2 cellular contexts compared by ENCODE assay signal in genomic region chr12:97283297-97283696, GRCh38.
TF ChIP-seq lines count a peak whose summit lies in the region.

No MANE protein-coding gene starts in this region.

TF ChIP-seq in HepG2, 621 proteins besides CTCF, POLR2A, EP300 and RAD21 (continued from another document):
- TF ChIP-seq, protein P1, sequence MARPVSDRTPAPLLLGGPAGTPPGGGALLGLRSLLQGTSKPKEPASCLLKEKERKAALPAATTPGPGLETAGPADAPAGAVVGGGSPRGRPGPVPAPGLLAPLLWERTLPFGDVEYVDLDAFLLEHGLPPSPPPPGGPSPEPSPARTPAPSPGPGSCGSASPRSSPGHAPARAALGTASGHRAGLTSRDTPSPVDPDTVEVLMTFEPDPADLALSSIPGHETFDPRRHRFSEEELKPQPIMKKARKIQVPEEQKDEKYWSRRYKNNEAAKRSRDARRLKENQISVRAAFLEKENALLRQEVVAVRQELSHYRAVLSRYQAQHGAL (CRISPR knock-in tag; IDR thresholded peaks at IDR 0.05; ENCODE audit: not compliant biosample characterization) = no peak
- no peak for TF ChIP-seq TGIF2 (CRISPR knock-in tag; IDR thresholded peaks at IDR 0.05)
- no peak for TF ChIP-seq THAP7 (CRISPR knock-in tag; IDR thresholded peaks at IDR 0.05)
- no peak for TF ChIP-seq ZNF652 (CRISPR knock-in tag; IDR thresholded peaks at IDR 0.05; ENCODE audit: borderline replicate concordance, low read depth)
- no peak for TF ChIP-seq ZNF234 (CRISPR knock-in tag; conservative IDR thresholded peaks at IDR 0.05)
- no peak for TF ChIP-seq AFF4 (CRISPR knock-in tag; IDR thresholded peaks at IDR 0.05)
- TF ChIP-seq ZC3H4 (CRISPR knock-in tag; IDR thresholded peaks at IDR 0.05; ENCODE audit: borderline replicate concordance) = no peak

TF ChIP-seq in GM12878, 131 proteins besides CTCF, POLR2A, EP300 and RAD21 (continued from another document):
- TF ChIP-seq, protein P2, sequence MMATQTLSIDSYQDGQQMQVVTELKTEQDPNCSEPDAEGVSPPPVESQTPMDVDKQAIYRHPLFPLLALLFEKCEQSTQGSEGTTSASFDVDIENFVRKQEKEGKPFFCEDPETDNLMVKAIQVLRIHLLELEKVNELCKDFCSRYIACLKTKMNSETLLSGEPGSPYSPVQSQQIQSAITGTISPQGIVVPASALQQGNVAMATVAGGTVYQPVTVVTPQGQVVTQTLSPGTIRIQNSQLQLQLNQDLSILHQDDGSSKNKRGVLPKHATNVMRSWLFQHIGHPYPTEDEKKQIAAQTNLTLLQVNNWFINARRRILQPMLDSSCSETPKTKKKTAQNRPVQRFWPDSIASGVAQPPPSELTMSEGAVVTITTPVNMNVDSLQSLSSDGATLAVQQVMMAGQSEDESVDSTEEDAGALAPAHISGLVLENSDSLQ (IDR thresholded peaks at IDR 0.05) = no peak
- TF ChIP-seq MEF2B (IDR thresholded peaks at IDR 0.05; ENCODE audit: partially characterized antibody, poor library complexity, severe bottlenecking) (no peak), ATF3 (IDR thresholded peaks at IDR 0.05; ENCODE audit: borderline replicate concordance, extremely low read depth, low read depth, low read length) (no peak), E4F1 (IDR thresholded peaks at IDR 0.05; ENCODE audit: borderline replicate concordance, partially characterized antibody) (no peak), BCLAF1 (IDR thresholded peaks at IDR 0.05) (no peak), HDAC6 (IDR thresholded peaks at IDR 0.05; ENCODE audit: unreplicated experiment) (no peak), HCFC1 (IDR thresholded peaks at IDR 0.05; ENCODE audit: low read length) (no peak), RELA (IDR thresholded peaks at IDR 0.05; ENCODE audit: borderline replicate concordance, partially characterized antibody) (no peak), NR2F1 (conservative IDR thresholded peaks at IDR 0.05) (no peak), SREBF2 (IDR thresholded peaks at IDR 0.05; ENCODE audit: low read length) (no peak), EZH2 (IDR thresholded peaks at IDR 0.05; ENCODE audit: borderline replicate concordance, control insufficient read depth, low read depth, low read length) (no peak)
